ENCODE assay signal across 22 cellular contexts in the genomic region with DNA sequence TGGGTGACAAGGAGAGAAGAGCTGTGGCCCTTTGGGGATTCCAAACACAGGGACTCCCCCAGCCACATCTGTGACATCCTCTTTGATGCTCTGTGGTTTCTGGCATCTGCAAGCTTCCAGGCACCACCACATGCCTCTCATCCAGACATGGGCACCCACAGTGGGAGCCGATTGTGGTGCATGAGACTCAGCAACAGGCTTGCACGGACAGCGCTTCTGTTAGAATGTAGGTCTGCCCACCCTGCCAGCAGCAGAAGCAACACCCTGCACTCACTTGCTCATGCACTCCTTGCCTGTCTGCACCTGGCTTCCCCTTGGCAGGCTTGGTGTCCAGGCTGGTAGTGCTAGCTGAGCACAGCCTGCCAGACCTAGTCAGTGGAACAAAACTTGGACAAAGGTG.
"Had no signal": no experiment of that assay in that cellular context is flagged by ENCODE, and none has a peak within 500 bp of the region (broad histone marks: within the 10 kb centered on the region; RNA-seq: fewer than 3 reads in every experiment).

No MANE protein-coding gene starts in this region.

- H3K4me1 ChIP-seq: pancreas, prostate gland, tibial nerve, vagina had no signal

- DNase-seq: hippocampal formation; midbrain; naive thymus-derived CD4-positive, alpha-beta T cell; retina; stimulated activated CD4-positive, alpha-beta T cell treated with anti-CD3 and anti-CD28 coated beads, Interleukin-12 subunit alpha, Interleukin-12 subunit beta, amount 100 ng/mL, for 4 hours; stimulated activated CD4-positive, alpha-beta T cell treated with anti-CD3 and anti-CD28 coated beads, Interleukin-15, amount 100 ng/mL, for 24 hours; stimulated activated CD4-positive, alpha-beta T cell treated with anti-CD3 and anti-CD28 coated beads, Interleukin-2, amount 100 ng/mL, for 24 hours; stimulated activated CD4-positive, alpha-beta T cell treated with anti-CD3 and anti-CD28 coated beads, Interleukin-4, amount 100 ng/mL, for 1 hour; stimulated activated naive CD4-positive, alpha-beta T cell treated with Interleukin-2 at 50 U/mL for 16 hours; stimulated activated naive CD8-positive, alpha-beta T cell treated with anti-CD3 and anti-CD28 coated beads, Interleukin-15, amount 100 ng/mL, for 72 hours; substantia nigra had no signal

- H3K36me3 ChIP-seq: pancreas, prostate gland, tibial nerve, vagina had no signal

- H3K27me3 ChIP-seq: pancreas, tibial nerve, vagina had no signal

- H3K4me3 ChIP-seq: lung, mucosa of descending colon, pancreas, prostate gland, skin epidermis, tibial nerve, vagina had no signal

- ATAC-seq: left lobe of liver; mucosa of descending colon; naive thymus-derived CD4-positive, alpha-beta T cell; natural killer cell treated with Interleukin-12 subunit alpha and Interleukin-12 subunit beta and Interleukin-15 and Interleukin-18, amount 100 ng/mL, for 72 hours; pancreas; right cardiac atrium; sciatic nerve; stimulated activated naive CD8-positive, alpha-beta T cell treated with anti-CD3 and anti-CD28 coated beads, Interleukin-15, amount 100 ng/mL, for 72 hours had no signal

- H3K27ac ChIP-seq: pancreas, prostate gland, skin epidermis, tibial nerve, vagina had no signal

- H3K9me3 ChIP-seq: pancreas, prostate gland, tibial nerve, vagina had no signal
